1 cellular context compared by ENCODE assay signal in genomic region chr20:48214601-48215000, GRCh38.
TF ChIP-seq lines count a peak whose summit lies in the region.

No MANE protein-coding gene starts in this region.

TF ChIP-seq in HepG2, 621 proteins besides CTCF, POLR2A, EP300 and RAD21 (continued from another document):
- TF ChIP-seq FOXP4 (CRISPR knock-in tag; IDR thresholded peaks at IDR 0.05) (no peak), KDM4B (CRISPR knock-in tag; IDR thresholded peaks at IDR 0.05) (no peak), ZNF710 (CRISPR knock-in tag; IDR thresholded peaks at IDR 0.05; ENCODE audit: borderline replicate concordance) (no peak), ZNF275 (CRISPR knock-in tag; IDR thresholded peaks at IDR 0.05; ENCODE audit: borderline replicate concordance) (no peak), ZNF280B (CRISPR knock-in tag; IDR thresholded peaks at IDR 0.05; ENCODE audit: borderline replicate concordance) (0 out of 2 replicates have a peak, but pooled peaks have one; percentile 30), TRIM24 (CRISPR knock-in tag; IDR thresholded peaks at IDR 0.05) (no peak), MXD1 (CRISPR knock-in tag; IDR thresholded peaks at IDR 0.05) (no peak), ZNF569 (CRISPR knock-in tag; IDR thresholded peaks at IDR 0.05; ENCODE audit: borderline replicate concordance) (no peak), BORCS8-MEF2B (CRISPR knock-in tag; IDR thresholded peaks at IDR 0.05) (0 out of 2 replicates have a peak, but pooled peaks have one; percentile 48), ZBTB40 (IDR thresholded peaks at IDR 0.05) (no peak), ZBTB40 (CRISPR knock-in tag; IDR thresholded peaks at IDR 0.05) (no peak), ZNF672 (CRISPR knock-in tag; IDR thresholded peaks at IDR 0.05) (no peak), SKIL (CRISPR knock-in tag; IDR thresholded peaks at IDR 0.05; ENCODE audit: borderline replicate concordance) (0 out of 2 replicates have a peak, but pooled peaks have one; percentile 30), HDAC2 (CRISPR knock-in tag; IDR thresholded peaks at IDR 0.05) (no peak)
TF ChIP-seq in HepG2: peak in this region for 10.
